Comparison of ENCODE assay signal across 9 cellular contexts in genomic region chr20:47596003-47596571, GRCh38.
"Had no signal": no experiment of that assay in that cellular context is flagged by ENCODE, and none has a peak within 500 bp of the region (broad histone marks: within the 10 kb centered on the region; RNA-seq: fewer than 3 reads in every experiment).

No MANE protein-coding gene starts in this region.

- H3K4me3 ChIP-seq: GM23338 had no signal

- H3K9ac ChIP-seq: KMS-11 had no signal

- H3K27ac ChIP-seq: KMS-11 had no signal

- FAIRE-seq: H1, H54 had no signal

- H3K4me2 ChIP-seq: GM23338, KMS-11 had no signal

- ATAC-seq: GM23338 had no signal

- H2AFZ ChIP-seq: GM23338 had no signal

- DNase-seq: H9, HCEC 1CT, IMR-90, Karpas-422, KBM-7 had no signal
